26 cellular contexts compared by ENCODE assay signal in the genomic region with DNA sequence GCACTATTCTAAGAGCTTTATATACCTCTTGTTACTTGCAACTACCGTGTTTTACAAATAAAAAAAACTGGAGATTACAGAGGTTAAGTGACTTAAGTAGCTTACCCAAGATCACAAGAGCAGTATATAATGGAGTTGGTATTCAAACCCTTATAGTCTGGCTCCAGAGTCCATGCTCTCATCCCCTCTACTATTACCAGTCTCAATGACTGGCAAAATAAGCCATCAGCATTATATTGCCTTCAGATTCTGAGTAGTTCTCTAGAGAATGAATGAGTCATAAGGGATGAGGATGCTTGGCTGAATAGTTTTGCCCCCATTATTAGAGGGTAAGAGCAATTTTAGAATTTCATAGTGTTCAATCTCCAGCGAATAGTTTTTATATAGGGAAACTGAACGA.
A peak's percentile ranks its signal among the peaks of the same experiment; 100 is the strongest.
DNase-seq lines count a peak whose midpoint lies in the region; ATAC-seq and TF ChIP-seq lines count a peak whose summit lies in the region.
"Had no signal": no experiment of that assay in that cellular context is flagged by ENCODE, and none has a peak within 500 bp of the region (broad histone marks: within the 10 kb centered on the region; RNA-seq: fewer than 3 reads in every experiment).

No MANE protein-coding gene starts in this region.

- DNase-seq in A673 (ENCODE audit: low spot score) = peak; percentile 10
- DNase-seq in NCI-H2227 (lab: John Stamatoyannopoulos, UW; ENCODE audit: unreplicated experiment) = peak; percentile 33
- DNase-seq in astrocyte of the hippocampus (ENCODE audit: low read depth, low spot score) = peak; percentile 11
- DNase-seq in AG20443 (ENCODE audit: low spot score) = no peak
- no peak for DNase-seq in T-cell
- no peak for DNase-seq in AG08395 (ENCODE audit: low spot score)
- no peak for DNase-seq in NCI-H2171 (lab: John Stamatoyannopoulos, UW)
- DNase-seq: activated CD4-positive, alpha-beta T cell treated with anti-CD3 and anti-CD28 coated beads for 4 hours; activated naive CD4-positive, alpha-beta T cell treated with Interleukin-2 at 50 U/mL for 16 hours; activated T-cell treated with anti-CD3 and anti-CD28 coated beads, Interleukin-2, amount 50 U/mL, for 4 hours; Caco-2; HFFc6; immature natural killer cell; left ventricle myocardium inferior; natural killer cell; NCI-H1694; NK-92 treated with Interleukin-12 subunit alpha and Interleukin-12 subunit beta, amount 100 ng/mL, for 24 hours had no signal

- no peak overlapping the region for H3K27ac ChIP-seq in A673 (ENCODE audit: low read depth, low read length, poor library complexity, severe bottlenecking)
- H3K27ac ChIP-seq: BLaER1 treated with 17β-estradiol and CSF1 and Interleukin-3, amounts not matched to agents 10 nM and 100 nM; esophagus muscularis mucosa; hepatocyte; left ventricle myocardium inferior; SJSA1; skin epidermis had no signal

- H3K4me3 Mint-ChIP-seq in T-cell = no peak overlapping the region
- H3K4me3 Mint-ChIP-seq: activated T-cell treated with anti-CD3 and anti-CD28 coated beads, Interleukin-2, amount 50 U/mL, for 4 hours; HFFc6; immature natural killer cell; mesothelial cell of epicardium; natural killer cell; T-helper 1 cell treated with Interleukin-12 subunit alpha and Interleukin-12 subunit beta and Interleukin-4 antibody, amounts not matched to agents 30 μg/mL and 1 μg/mL, for 36 hours had no signal

- no peaks in the 10 kb centered on the region for H3K36me3 Mint-ChIP-seq in T-cell
- H3K36me3 Mint-ChIP-seq: immature natural killer cell, mesothelial cell of epicardium, natural killer cell had no signal

- intact Hi-C loops in A673 (cut with micrococcal nuclease; ENCODE audit: unreplicated experiment) = no loop called here

- CTCF ChIA-PET in A673 (lab: Charles Lee) (no interaction called here), T-cell (lab: Charles Lee) (no interaction called here)

- no peaks in the 10 kb centered on the region for H3K9me3 ChIP-seq in A673 (ENCODE audit: low read depth, low read length, poor library complexity, severe bottlenecking)
- H3K9me3 ChIP-seq: BLaER1 treated with 17β-estradiol and CSF1 and Interleukin-3, amounts not matched to agents 10 nM and 100 nM; Caco-2; esophagus muscularis mucosa; left ventricle myocardium inferior; SJSA1 had no signal

- H3K27ac Mint-ChIP-seq in T-cell = no peak overlapping the region
- H3K27ac Mint-ChIP-seq: HFFc6; immature natural killer cell; mesothelial cell of epicardium; natural killer cell; T-helper 1 cell treated with Interleukin-12 subunit alpha and Interleukin-12 subunit beta and Interleukin-4 antibody, amounts not matched to agents 30 μg/mL and 1 μg/mL, for 36 hours had no signal

- H3K9me3 Mint-ChIP-seq in T-cell = peaks cover 0 to 8% (median 8%) of the 10 kb centered on the region in 3 donors
- H3K9me3 Mint-ChIP-seq: T-helper 1 cell treated with Interleukin-12 subunit alpha and Interleukin-12 subunit beta and Interleukin-4 antibody, amounts not matched to agents 30 μg/mL and 1 μg/mL, for 36 hours had no signal

- no TSS peak for BruUV-seq in A673 (replicated peaks; lab: Mats Ljungman, UMichigan)

- no peaks in the 10 kb centered on the region for H3K4me1 ChIP-seq in A673 (ENCODE audit: insufficient read depth, low read length, poor library complexity, severe bottlenecking)
- H3K4me1 ChIP-seq: BLaER1 treated with 17β-estradiol and CSF1 and Interleukin-3, amounts not matched to agents 10 nM and 100 nM; Caco-2; esophagus muscularis mucosa; left ventricle myocardium inferior had no signal

- no peak for TF ChIP-seq CTCF in A673 (conservative IDR thresholded peaks at IDR 0.05; ENCODE audit: low read depth, low read length)

- POLR2A ChIA-PET in A673 (lab: Charles Lee; ENCODE audit: low non-redundant PET) (no interaction called here), T-cell (lab: Charles Lee) (interaction anchor here in 1 of 2 donors (0.7 kb wide), 1 partner anchor 83 kb away, joined by 5 read pairs; no protein-coding TSS in a partner anchor)

- ATAC-seq in GM21619 (IDR thresholded peaks at IDR 0.05; ENCODE audit: unreplicated experiment) (peak; percentile 41), T-cell (replicated peaks in 1 of 4) (no peak)
- ATAC-seq: activated T-cell treated with anti-CD3 and anti-CD28 coated beads, Interleukin-2, amount 50 U/mL, for 4 hours; natural killer cell; Panc1 had no signal

- no peaks in the 10 kb centered on the region for H3K4me1 Mint-ChIP-seq in T-cell
- H3K4me1 Mint-ChIP-seq: immature natural killer cell, mesothelial cell of epicardium, natural killer cell had no signal

- no peaks in the 10 kb centered on the region for H3K36me3 ChIP-seq in A673 (ENCODE audit: insufficient read depth, low read length, poor library complexity, severe bottlenecking)
- H3K36me3 ChIP-seq: BLaER1 treated with 17β-estradiol and CSF1 and Interleukin-3, amounts not matched to agents 10 nM and 100 nM; esophagus muscularis mucosa; left ventricle myocardium inferior; SJSA1 had no signal

- no peaks in the 10 kb centered on the region for H3K27me3 Mint-ChIP-seq in T-cell

- no peaks in the 10 kb centered on the region for H3K27me3 ChIP-seq in A673 (replicated peaks; ENCODE audit: insufficient read depth, low read depth, low read length, poor library complexity)
- H3K27me3 ChIP-seq: BLaER1 treated with 17β-estradiol and CSF1 and Interleukin-3, amounts not matched to agents 10 nM and 100 nM; esophagus muscularis mucosa; hepatocyte; SJSA1 had no signal

- H3K4me3 ChIP-seq in A673 (ENCODE audit: low read depth, low read length, poor library complexity, severe bottlenecking) = no peak overlapping the region
- H3K4me3 ChIP-seq: BLaER1 treated with 17β-estradiol and CSF1 and Interleukin-3, amounts not matched to agents 10 nM and 100 nM; esophagus muscularis mucosa; hepatocyte; left ventricle myocardium inferior; SJSA1; skin epidermis had no signal

Comparison
In these comparisons a context has a peak if more than half of its experiments do, and no peak if none do; other contexts are left out.
1. DNase-seq: peak in A673 (single experiment), NCI-H2227 (single experiment) and astrocyte of the hippocampus (single experiment); none in AG20443 (single experiment), T-cell (0 of 34), AG08395 (single experiment) and NCI-H2171 (single experiment).